ENCODE assay signal across 21 cellular contexts in the genomic region with DNA sequence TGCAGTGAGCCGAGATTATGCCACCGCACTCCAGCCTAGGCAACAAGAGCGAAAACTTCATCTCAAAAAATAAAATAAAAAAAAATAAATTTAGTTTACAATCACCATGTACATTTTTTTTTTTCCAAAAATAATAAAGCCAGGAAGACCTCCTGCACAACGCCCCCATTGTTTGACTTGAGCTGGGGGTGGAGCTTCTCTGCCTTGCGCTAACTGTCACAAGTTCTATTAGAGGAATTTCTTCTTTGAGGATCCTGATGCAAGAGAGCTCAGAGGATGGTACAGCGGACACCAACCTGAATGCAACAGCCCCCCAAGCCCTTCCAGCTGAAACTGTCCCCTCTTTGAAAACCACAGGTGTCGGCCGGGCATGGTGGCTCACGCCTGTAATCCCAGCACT. TPM values are rescaled to one million over a fixed set of nuclear protein-coding genes. Genes with fewer than 3 reads are reported as not detected.
A peak's percentile ranks its signal among the peaks of the same experiment; 100 is the strongest.
DNase-seq lines count a peak whose midpoint lies in the region; ATAC-seq and TF ChIP-seq lines count a peak whose summit lies in the region.
"Had no signal": no experiment of that assay in that cellular context is flagged by ENCODE, and none has a peak within 500 bp of the region (broad histone marks: within the 10 kb centered on the region; RNA-seq: fewer than 3 reads in every experiment).

No MANE protein-coding gene starts in this region.

- H3K4me2 ChIP-seq in smooth muscle cell = no peak overlapping the region
- H3K4me2 ChIP-seq: A549; BLaER1 treated with 17β-estradiol and CSF1 and Interleukin-3, amounts not matched to agents 10 nM and 100 nM; GM23338 had no signal

- no peak for ATAC-seq in left cardiac atrium
- ATAC-seq: A549, GM23338 had no signal

- H3K4me3 ChIP-seq in right atrium auricular region = no peak overlapping the region
- no peak overlapping the region for H3K4me3 ChIP-seq in H7 (ENCODE audit: insufficient read depth, low read depth, low read length)
- H3K4me3 ChIP-seq in smooth muscle cell = no peak overlapping the region
- H3K4me3 ChIP-seq: A549; BLaER1 treated with 17β-estradiol and CSF1 and Interleukin-3, amounts not matched to agents 10 nM and 100 nM; GM23338; HAP-1 had no signal

- WGBS in smooth muscle cell (ENCODE audit: low lambda C conversion rate) = 96% methylated on average over 9 of the region's 9 CpGs

- no peak overlapping the region for H3K9ac ChIP-seq in smooth muscle cell (ENCODE audit: low read depth)
- H3K9ac ChIP-seq: BLaER1 treated with 17β-estradiol and CSF1 and Interleukin-3, amounts not matched to agents 10 nM and 100 nM had no signal

- intact Hi-C loops in left cardiac atrium (cut with DNase I) = no loop called here

- DNase-seq in left cardiac atrium (peak; percentile 1), right atrium auricular region (ENCODE audit: low spot score) (no peak), H7 (peak; percentile 19), foreskin melanocyte (peak; percentile 50), smooth muscle cell (lab: John Stamatoyannopoulos, UW; ENCODE audit: unreplicated experiment) (no peak), SW 1271 (lab: John Stamatoyannopoulos, UW) (no peak)
- DNase-seq: 8988T; ACHN; AML-193; BE2C; Calu3; CD4-positive, alpha-beta T cell; CD8-positive, alpha-beta memory T cell; COR-L47; DMS79 treated with DMSO at 0.1 percent for 48 hours; GF-D8; HFFc6 had no signal

- no peaks in the 10 kb centered on the region for H3F3A ChIP-seq in smooth muscle cell (ENCODE audit: low read depth)

- TF ChIP-seq CTCF in right atrium auricular region (IDR thresholded peaks at IDR 0.05) (no peak), smooth muscle cell (IDR thresholded peaks at IDR 0.05; ENCODE audit: borderline replicate concordance, insufficient read depth, poor library complexity, severe bottlenecking) (no peak)

- H3K36me3 ChIP-seq in right atrium auricular region (no peaks in the 10 kb centered on the region), H7 (replicated peaks; ENCODE audit: control insufficient read depth, insufficient read depth, low read length) (no peaks in the 10 kb centered on the region), smooth muscle cell (ENCODE audit: low read depth) (no peaks in the 10 kb centered on the region)
- H3K36me3 ChIP-seq: BE2C; BLaER1 treated with 17β-estradiol and CSF1 and Interleukin-3, amounts not matched to agents 10 nM and 100 nM; HAP-1 had no signal

- H3K79me2 ChIP-seq in smooth muscle cell (ENCODE audit: low read depth) = no peaks in the 10 kb centered on the region

- no peak overlapping the region for H3K27ac ChIP-seq in right atrium auricular region
- H3K27ac ChIP-seq in smooth muscle cell (ENCODE audit: low read depth) = no peak overlapping the region
- H3K27ac ChIP-seq: A549; BLaER1 treated with 17β-estradiol and CSF1 and Interleukin-3, amounts not matched to agents 10 nM and 100 nM had no signal

- no peak overlapping the region for H2AFZ ChIP-seq in smooth muscle cell (ENCODE audit: low read depth)
- H2AFZ ChIP-seq: GM23338 had no signal

- H3K27me3 ChIP-seq in right atrium auricular region (no peaks in the 10 kb centered on the region), H7 (ENCODE audit: control insufficient read depth, insufficient read depth, low read length) (peaks cover 2% of the 10 kb centered on the region; the same call in 1 of the 2 replicates), smooth muscle cell (ENCODE audit: low read depth) (no peaks in the 10 kb centered on the region)
- H3K27me3 ChIP-seq: BE2C had no signal

- H3K9me3 ChIP-seq in right atrium auricular region (no peaks in the 10 kb centered on the region), smooth muscle cell (replicated peaks; ENCODE audit: low read depth) (no peaks in the 10 kb centered on the region)
- H3K9me3 ChIP-seq: A549; BE2C; BLaER1 treated with 17β-estradiol and CSF1 and Interleukin-3, amounts not matched to agents 10 nM and 100 nM; HAP-1 had no signal

- H3K4me1 ChIP-seq in right atrium auricular region = no peaks in the 10 kb centered on the region
- H3K4me1 ChIP-seq in smooth muscle cell (ENCODE audit: low read depth) = peaks cover 6% of the 10 kb centered on the region
- H3K4me1 ChIP-seq: A549, BE2C had no signal

- no peaks in the 10 kb centered on the region for H4K20me1 ChIP-seq in smooth muscle cell (ENCODE audit: low read depth)

RNA-seq across cellular contexts. Expression of gene CBX4, which starts 24.9 kb away (rescaled TPM):
- total RNA-seq in left cardiac atrium (10 to 100 TPM; 17.9 to 24.2 TPM), right atrium auricular region (10 to 100 TPM; 22.8 to 24.3 TPM), smooth muscle cell (17.3 and 17.4 TPM in 2 replicates)
- total RNA-seq in H7 (2014; rRNA removed; shearing (Covaris generic)) = 6.4 and 6.6 TPM in 2 replicates
- 44.6 and 47.2 TPM in 2 replicates for polyA plus RNA-seq in smooth muscle cell

Comparison
In these comparisons a context has a peak if more than half of its experiments do, and no peak if none do; other contexts are left out.
1. DNase-seq: peak in left cardiac atrium (single experiment), H7 (single experiment) and foreskin melanocyte (single experiment); none in right atrium auricular region (single experiment), smooth muscle cell (single experiment) and SW 1271 (0 of 2).